Comparison of ENCODE assay signal across 1 cellular context in genomic region chr22:32613773-32614172, GRCh38.
TF ChIP-seq lines count a peak whose summit lies in the region.

No MANE protein-coding gene starts in this region.

TF ChIP-seq in K562, 482 proteins besides CTCF, POLR2A, EP300 and RAD21 (continued from another document):
- peak; percentile 57 for TF ChIP-seq ZFP36 (IDR thresholded peaks at IDR 0.05; ENCODE audit: low read depth, low read length, partially characterized antibody)
